Comparison of ENCODE assay signal across 1 cellular context in the genomic region with DNA sequence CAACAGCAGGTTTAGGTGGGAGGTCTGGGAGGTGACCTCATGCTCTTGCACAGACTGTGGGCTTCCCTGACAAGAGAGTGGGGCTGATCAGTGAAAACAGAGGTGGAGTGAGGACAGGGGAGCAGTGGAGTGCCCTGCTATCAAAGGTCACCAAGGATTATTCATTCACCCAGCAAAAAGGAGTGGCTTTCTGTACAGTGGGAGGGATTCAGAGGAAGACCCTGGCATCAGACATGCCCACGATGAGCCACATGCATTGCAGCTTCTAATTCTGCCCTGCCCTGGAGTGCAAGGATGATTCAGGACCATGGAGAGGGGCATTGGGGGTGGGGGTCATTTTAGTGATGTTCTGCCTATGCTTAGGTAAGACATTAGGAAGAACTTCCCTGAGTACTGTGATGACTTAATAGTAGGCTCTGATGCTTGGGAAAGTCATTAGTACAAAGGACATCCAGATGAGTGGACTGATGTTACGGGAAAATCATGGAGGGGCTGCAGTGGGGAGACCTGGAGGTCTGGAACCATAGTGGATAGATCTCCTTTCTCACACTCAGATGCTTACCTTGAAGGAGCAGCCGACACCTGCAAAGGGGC.
TF ChIP-seq lines count a peak whose summit lies in the region.

No MANE protein-coding gene starts in this region.

TF ChIP-seq in IMR-90, 13 proteins besides CTCF, POLR2A, EP300 and RAD21:
- TF ChIP-seq, protein P1, sequence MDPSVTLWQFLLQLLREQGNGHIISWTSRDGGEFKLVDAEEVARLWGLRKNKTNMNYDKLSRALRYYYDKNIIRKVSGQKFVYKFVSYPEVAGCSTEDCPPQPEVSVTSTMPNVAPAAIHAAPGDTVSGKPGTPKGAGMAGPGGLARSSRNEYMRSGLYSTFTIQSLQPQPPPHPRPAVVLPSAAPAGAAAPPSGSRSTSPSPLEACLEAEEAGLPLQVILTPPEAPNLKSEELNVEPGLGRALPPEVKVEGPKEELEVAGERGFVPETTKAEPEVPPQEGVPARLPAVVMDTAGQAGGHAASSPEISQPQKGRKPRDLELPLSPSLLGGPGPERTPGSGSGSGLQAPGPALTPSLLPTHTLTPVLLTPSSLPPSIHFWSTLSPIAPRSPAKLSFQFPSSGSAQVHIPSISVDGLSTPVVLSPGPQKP (IDR thresholded peaks at IDR 0.05; ENCODE audit: borderline replicate concordance, low read depth, low read length): no peak
- TF ChIP-seq MAZ (IDR thresholded peaks at IDR 0.05; ENCODE audit: borderline replicate concordance, low read depth, low read length): peak; percentile 13; the same call in 1 of the 2 replicates
